Comparison of ENCODE assay signal across 36 cellular contexts in genomic region chr15:79121571-79121970, GRCh38. TPM values are rescaled to one million over a fixed set of nuclear protein-coding genes. Genes with fewer than 3 reads are reported as not detected.
"Had no signal": no experiment of that assay in that cellular context is flagged by ENCODE, and none has a peak within 500 bp of the region (broad histone marks: within the 10 kb centered on the region; RNA-seq: fewer than 3 reads in every experiment).

No MANE protein-coding gene starts in this region.

- DNase-seq: activated B cell treated with CpG ODN at 0.5 μM for 24 hours; activated CD4-positive, alpha-beta memory T cell treated with anti-CD3 and anti-CD28 coated beads for 36 hours; activated CD4-positive, alpha-beta T cell treated with anti-CD3 and anti-CD28 coated beads for 4 hours; activated CD4-positive, alpha-beta T cell treated with anti-CD3 and anti-CD28 coated beads, Interleukin-2, amount 10 ng/mL, durations not matched to agents 24 days and 14 days; activated CD4-positive, alpha-beta T cell treated with anti-CD3 and anti-CD28 coated beads, Interleukin-2, amount 50 U/mL, for 1 hour; activated CD4-positive, alpha-beta T cell treated with anti-CD3 and anti-CD28 coated beads, Interleukin-2, amount 50 U/mL, for 4 hours; activated CD4-positive, CD25-positive, alpha-beta regulatory T cell treated with anti-CD3 and anti-CD28 coated beads, Interleukin-2, amount 50 U/mL, for 72 hours; activated CD8-positive, alpha-beta T cell treated with anti-CD3 and anti-CD28 coated beads for 36 hours; activated effector memory CD4-positive, alpha-beta T cell treated with anti-CD3 and anti-CD28 coated beads, Interleukin-2, amount 50 U/mL, for 16 hours; activated gamma-delta T cell treated with Interleukin-2 at 50 U/mL for 16 hours; activated naive CD4-positive, alpha-beta T cell; activated naive CD4-positive, alpha-beta T cell treated with anti-CD3 and anti-CD28 coated beads for 36 hours; activated naive CD4-positive, alpha-beta T cell treated with anti-CD3 and anti-CD28 coated beads, Interleukin-2, amount 50 U/mL, for 16 hours; activated naive CD8-positive, alpha-beta T cell treated with anti-CD3 and anti-CD28 coated beads for 36 hours; activated T-cell treated with anti-CD3 and anti-CD28 coated beads for 4 hours; activated T-cell treated with anti-CD3 and anti-CD28 coated beads, Interleukin-2, amount 50 U/mL, for 1 hour; activated T-cell treated with anti-CD3 and anti-CD28 coated beads, Interleukin-2, amount 50 U/mL, for 4 hours; activated T-cell treated with anti-CD3 and anti-CD28 coated beads, Interleukin-2, amount 50 U/mL, for 72 hours; adrenal gland; amygdala; aorta; body of pancreas; brain microvascular endothelial cell; caudate nucleus; T-helper 1 cell; T-helper 2 cell; T-helper 9 cell had no signal

- H3K4me3 Mint-ChIP-seq: activated B cell treated with CpG ODN at 0.5 μM for 24 hours; activated CD4-positive, alpha-beta memory T cell treated with anti-CD3 and anti-CD28 coated beads for 36 hours; activated CD4-positive, alpha-beta T cell treated with anti-CD3 and anti-CD28 coated beads, Interleukin-2, amount 10 ng/mL, durations not matched to agents 24 days and 14 days; activated CD8-positive, alpha-beta T cell treated with anti-CD3 and anti-CD28 coated beads for 36 hours; activated naive CD4-positive, alpha-beta T cell treated with anti-CD3 and anti-CD28 coated beads for 36 hours; activated naive CD8-positive, alpha-beta T cell treated with anti-CD3 and anti-CD28 coated beads for 36 hours; activated T-cell treated with anti-CD3 and anti-CD28 coated beads, Interleukin-2, amount 50 U/mL, for 4 hours; activated T-cell treated with anti-CD3 and anti-CD28 coated beads, Interleukin-2, amount 50 U/mL, for 72 hours; activated T-helper 1 cell treated with anti-CD3 and anti-CD28 coated beads, Interleukin-12 subunit alpha, Interleukin-12 subunit beta, Interleukin-2, Interleukin-4 antibody, amounts not matched to agents 30 ng/mL and 10 ng/mL and 1 ng/mL, durations not matched to agents 14 hours and 24 hours and 36 hours; activated T-helper 17 cell treated with anti-CD3 and anti-CD28 coated beads, Interleukin-2, amount 50 U/mL, for 72 hours; central memory CD8-positive, alpha-beta T cell; T-helper 1 cell treated with Interleukin-12 subunit alpha and Interleukin-12 subunit beta and Interleukin-4 antibody, amounts not matched to agents 30 μg/mL and 1 μg/mL, for 36 hours; T-helper 2 cell treated with Interferon-gamma antibody and Interleukin-4, amounts not matched to agents 5 μg/mL and 100 μg/mL, for 36 hours had no signal

- H3K4me1 Mint-ChIP-seq: activated B cell treated with CpG ODN at 0.5 μM for 24 hours; activated CD4-positive, alpha-beta T cell treated with anti-CD3 and anti-CD28 coated beads, Interleukin-2, amount 10 ng/mL, durations not matched to agents 24 days and 14 days; activated naive CD8-positive, alpha-beta T cell treated with anti-CD3 and anti-CD28 coated beads for 36 hours; activated T-helper 17 cell treated with anti-CD3 and anti-CD28 coated beads, Interleukin-2, amount 50 U/mL, for 72 hours; central memory CD8-positive, alpha-beta T cell had no signal

- H3K9me3 Mint-ChIP-seq: activated B cell treated with CpG ODN at 0.5 μM for 24 hours; activated CD4-positive, alpha-beta memory T cell treated with anti-CD3 and anti-CD28 coated beads for 36 hours; activated CD4-positive, alpha-beta T cell treated with anti-CD3 and anti-CD28 coated beads, Interleukin-2, amount 10 ng/mL, durations not matched to agents 24 days and 14 days; activated CD8-positive, alpha-beta T cell treated with anti-CD3 and anti-CD28 coated beads for 36 hours; activated naive CD4-positive, alpha-beta T cell treated with anti-CD3 and anti-CD28 coated beads for 36 hours; activated naive CD4-positive, alpha-beta T cell treated with anti-CD3 and anti-CD28 coated beads, Interleukin-2, amount 50 U/mL, for 72 hours; activated naive CD8-positive, alpha-beta T cell treated with anti-CD3 and anti-CD28 coated beads for 36 hours; activated T-cell treated with anti-CD3 and anti-CD28 coated beads, Interleukin-2, amount 50 U/mL, for 4 hours; activated T-cell treated with anti-CD3 and anti-CD28 coated beads, Interleukin-2, amount 50 U/mL, for 72 hours; activated T-helper 1 cell treated with anti-CD3 and anti-CD28 coated beads, Interleukin-12 subunit alpha, Interleukin-12 subunit beta, Interleukin-2, Interleukin-4 antibody, amounts not matched to agents 30 ng/mL and 10 ng/mL and 1 ng/mL, durations not matched to agents 14 hours and 24 hours and 36 hours; activated T-helper 17 cell treated with anti-CD3 and anti-CD28 coated beads, Interleukin-2, amount 50 U/mL, for 72 hours; central memory CD8-positive, alpha-beta T cell; T-helper 1 cell treated with Interleukin-12 subunit alpha and Interleukin-12 subunit beta and Interleukin-4 antibody, amounts not matched to agents 30 μg/mL and 1 μg/mL, for 36 hours; T-helper 2 cell treated with Interferon-gamma antibody and Interleukin-4, amounts not matched to agents 5 μg/mL and 100 μg/mL, for 36 hours had no signal

- H3K4me1 ChIP-seq: adrenal gland, body of pancreas, breast epithelium had no signal

- H3K27ac Mint-ChIP-seq: activated B cell treated with CpG ODN at 0.5 μM for 24 hours; activated CD4-positive, alpha-beta memory T cell treated with anti-CD3 and anti-CD28 coated beads for 36 hours; activated CD4-positive, alpha-beta T cell treated with anti-CD3 and anti-CD28 coated beads, Interleukin-2, amount 10 ng/mL, durations not matched to agents 24 days and 14 days; activated CD8-positive, alpha-beta T cell treated with anti-CD3 and anti-CD28 coated beads for 36 hours; activated naive CD4-positive, alpha-beta T cell treated with anti-CD3 and anti-CD28 coated beads for 36 hours; activated naive CD4-positive, alpha-beta T cell treated with anti-CD3 and anti-CD28 coated beads, Interleukin-2, amount 50 U/mL, for 72 hours; activated naive CD8-positive, alpha-beta T cell treated with anti-CD3 and anti-CD28 coated beads for 36 hours; activated T-cell treated with anti-CD3 and anti-CD28 coated beads, Interleukin-2, amount 50 U/mL, for 72 hours; activated T-helper 1 cell treated with anti-CD3 and anti-CD28 coated beads, Interleukin-12 subunit alpha, Interleukin-12 subunit beta, Interleukin-2, Interleukin-4 antibody, amounts not matched to agents 30 ng/mL and 10 ng/mL and 1 ng/mL, durations not matched to agents 14 hours and 24 hours and 36 hours; activated T-helper 17 cell treated with anti-CD3 and anti-CD28 coated beads, Interleukin-2, amount 50 U/mL, for 72 hours; T-helper 1 cell treated with Interleukin-12 subunit alpha and Interleukin-12 subunit beta and Interleukin-4 antibody, amounts not matched to agents 30 μg/mL and 1 μg/mL, for 36 hours; T-helper 2 cell treated with Interferon-gamma antibody and Interleukin-4, amounts not matched to agents 5 μg/mL and 100 μg/mL, for 36 hours had no signal

- H3K36me3 Mint-ChIP-seq: activated CD4-positive, alpha-beta memory T cell treated with anti-CD3 and anti-CD28 coated beads for 36 hours; activated naive CD4-positive, alpha-beta T cell treated with anti-CD3 and anti-CD28 coated beads, Interleukin-2, amount 50 U/mL, for 72 hours; activated naive CD8-positive, alpha-beta T cell treated with anti-CD3 and anti-CD28 coated beads for 36 hours had no signal

- ATAC-seq: activated CD8-positive, alpha-beta T cell treated with anti-CD3 and anti-CD28 coated beads for 36 hours; activated naive CD4-positive, alpha-beta T cell treated with anti-CD3 and anti-CD28 coated beads, Interleukin-2, amount 50 U/mL, for 72 hours; activated T-cell treated with anti-CD3 and anti-CD28 coated beads, Interleukin-2, amount 50 U/mL, for 4 hours; activated T-cell treated with anti-CD3 and anti-CD28 coated beads, Interleukin-2, amount 50 U/mL, for 72 hours; activated T-helper 17 cell treated with anti-CD3 and anti-CD28 coated beads, Interleukin-2, amount 50 U/mL, for 72 hours; body of pancreas had no signal

- H3K27me3 ChIP-seq: adrenal gland, body of pancreas, brain microvascular endothelial cell, cardiac muscle cell had no signal

- H3K9me3 ChIP-seq: adrenal gland, body of pancreas, breast epithelium had no signal

- H3K36me3 ChIP-seq: adrenal gland, brain microvascular endothelial cell, breast epithelium, cardiac muscle cell had no signal

- H3K4me3 ChIP-seq: adrenal gland, body of pancreas, breast epithelium, cardiac muscle cell had no signal

- H3K27ac ChIP-seq: adrenal gland, body of pancreas, brain microvascular endothelial cell, breast epithelium, cardiac muscle cell, VCaP had no signal

RNA-seq across cellular contexts. Expression of gene RASGRF1, which starts 31.0 kb away (rescaled TPM):
- total RNA-seq: activated CD4-positive, alpha-beta T cell treated with anti-CD3 and anti-CD28 coated beads, Interleukin-2, amount 10 ng/mL, durations not matched to agents 24 days and 14 days; activated CD8-positive, alpha-beta T cell treated with anti-CD3 and anti-CD28 coated beads for 36 hours; activated naive CD4-positive, alpha-beta T cell treated with anti-CD3 and anti-CD28 coated beads for 36 hours; activated naive CD4-positive, alpha-beta T cell treated with anti-CD3 and anti-CD28 coated beads, Interleukin-2, amount 50 U/mL, for 72 hours; activated naive CD8-positive, alpha-beta T cell treated with anti-CD3 and anti-CD28 coated beads for 36 hours; activated T-cell treated with anti-CD3 and anti-CD28 coated beads, Interleukin-2, amount 50 U/mL, for 72 hours; activated T-helper 1 cell treated with anti-CD3 and anti-CD28 coated beads, Interleukin-12 subunit alpha, Interleukin-12 subunit beta, Interleukin-2, Interleukin-4 antibody, amounts not matched to agents 30 ng/mL and 10 ng/mL and 1 ng/mL, durations not matched to agents 14 hours and 24 hours and 36 hours; activated T-helper 17 cell treated with anti-CD3 and anti-CD28 coated beads, Interleukin-2, amount 50 U/mL, for 72 hours had no signal
- polyA plus RNA-seq: aorta, cardiac muscle cell had no signal
